Comparison of ENCODE assay signal across 8 cellular contexts in the genomic region with DNA sequence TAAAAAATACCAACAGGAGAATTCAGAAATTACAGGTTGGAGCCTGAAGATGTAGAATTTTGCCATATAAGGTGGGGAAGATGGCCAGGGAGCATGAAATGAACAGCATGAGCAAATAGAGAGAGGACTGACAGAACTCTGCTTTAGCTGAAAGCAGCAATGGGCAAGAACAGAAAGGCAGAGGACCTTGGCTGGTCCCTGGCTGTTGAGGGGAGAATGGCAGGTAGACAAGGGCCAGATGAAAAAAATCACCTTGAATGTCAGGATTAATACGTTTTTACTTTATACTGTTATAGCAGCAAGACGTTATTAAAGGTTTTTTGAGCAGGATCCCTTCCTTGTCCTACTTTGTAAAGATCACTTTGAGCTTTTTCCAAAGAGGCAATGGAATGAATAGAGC. TPM values are rescaled to one million over a fixed set of nuclear protein-coding genes. Genes with fewer than 3 reads are reported as not detected.
DNase-seq lines count a peak whose midpoint lies in the region; ATAC-seq, FAIRE-seq and TF ChIP-seq lines count a peak whose summit lies in the region.

No MANE protein-coding gene starts in this region.

- FAIRE-seq in GM12891 (lab: Jason Lieb, UNC) = peak; percentile 58

- peaks cover 6% of the 10 kb centered on the region for H3K36me3 Mint-ChIP-seq in T-helper 17 cell (ENCODE audit: low read depth)

- H4K20me1 ChIP-seq in hepatocyte (ENCODE audit: insufficient read depth, poor library complexity, severe bottlenecking) = no peaks in the 10 kb centered on the region

- H3K27ac Mint-ChIP-seq in T-helper 17 cell = peak overlapping the region; percentile 99

- POLR2A ChIA-PET in A673 (lab: Charles Lee; ENCODE audit: low non-redundant PET) = no interaction called here

- H3K79me2 ChIP-seq in hepatocyte = peaks cover 38% of the 10 kb centered on the region

- H3K9me3 ChIP-seq in A673 (ENCODE audit: low read depth, low read length, poor library complexity, severe bottlenecking) (no peaks in the 10 kb centered on the region), T-helper 17 cell (ENCODE audit: control insufficient read depth, low read length, poor library complexity, severe bottlenecking) (no peaks in the 10 kb centered on the region), hepatocyte (ENCODE audit: low read depth) (no peaks in the 10 kb centered on the region), subcutaneous abdominal adipose tissue (ENCODE audit: control insufficient read depth in 5 of 5, low read length in 5 of 5) (no peaks in the 10 kb centered on the region)

- intact Hi-C loops in A673 (cut with micrococcal nuclease; ENCODE audit: unreplicated experiment) = no loop called here

- H3K9ac ChIP-seq in subcutaneous abdominal adipose tissue (ENCODE audit: low read length in 5 of 5) = peak overlapping the region in 3 of 5 donors; percentile 89 to 99 (median 94)

- TSS peak; percentile 62 for BruUV-seq in A673 (replicated peaks; lab: Mats Ljungman, UMichigan)

- no peak for TF ChIP-seq POLR2A in GM12891 (IDR thresholded peaks at IDR 0.05; ENCODE audit: low read depth, low read length)

- CTCF ChIA-PET in A673 (lab: Charles Lee) = interaction anchor here (1.7 to 3.0 kb wide), 2 partner anchors 12 to 22 kb away, joined by 5 to 12 read pairs; partner anchors contain the start of gene C6orf89

- no peak for TF ChIP-seq CTCF in A673 (conservative IDR thresholded peaks at IDR 0.05; ENCODE audit: low read depth, low read length)
- peak; percentile 33 for TF ChIP-seq CTCF in hepatocyte (IDR thresholded peaks at IDR 0.05; ENCODE audit: poor library complexity)

- H3K4me3 ChIP-seq in A673 (ENCODE audit: low read depth, low read length, poor library complexity, severe bottlenecking) = peak overlapping the region; percentile 75
- H3K4me3 ChIP-seq in hepatocyte = peak overlapping the region; percentile 37
- peak overlapping the region; percentile 85 to 100 (median 94) for H3K4me3 ChIP-seq in subcutaneous abdominal adipose tissue (ENCODE audit: low read depth in 1 of 5, low read length in 5 of 5)

- peak overlapping the region; percentile 77 for H3K4me2 ChIP-seq in hepatocyte

- peaks cover 30% of the 10 kb centered on the region for H3K4me1 Mint-ChIP-seq in T-helper 17 cell

- peak overlapping the region; percentile 99 for H3K4me3 Mint-ChIP-seq in T-helper 17 cell

- peak overlapping the region; percentile 97 for H3K27ac ChIP-seq in A673 (ENCODE audit: low read depth, low read length, poor library complexity, severe bottlenecking)
- H3K27ac ChIP-seq in hepatocyte = peak overlapping the region; percentile 96
- H3K27ac ChIP-seq in subcutaneous abdominal adipose tissue (ENCODE audit: low read depth, low read length) = no peak overlapping the region

- H3K4me1 ChIP-seq in A673 (ENCODE audit: insufficient read depth, low read length, poor library complexity, severe bottlenecking) (peaks cover 14% of the 10 kb centered on the region), hepatocyte (ENCODE audit: insufficient read depth) (peaks cover 13% of the 10 kb centered on the region), subcutaneous abdominal adipose tissue (ENCODE audit: control insufficient read depth in 5 of 5, insufficient read depth in 5 of 5, low read length in 5 of 5) (peaks cover 0 to 18% (median 16%) of the 10 kb centered on the region in 5 donors)

- H3K9me2 ChIP-seq in hepatocyte (replicated peaks; ENCODE audit: insufficient read depth) = no peaks in the 10 kb centered on the region

- H2AFZ ChIP-seq in hepatocyte = peak overlapping the region; percentile 70

- 21% methylated on average over 2 of the region's 2 CpGs for WGBS in hepatocyte (ENCODE audit: low lambda C conversion rate, missing lambda C conversion rate)

- ATAC-seq in T-helper 17 cell (no peak), GM18498 (IDR thresholded peaks at IDR 0.05; ENCODE audit: unreplicated experiment) (no peak)

- H3K27me3 Mint-ChIP-seq in T-helper 17 cell = peaks cover 13% of the 10 kb centered on the region

- no peaks in the 10 kb centered on the region for H3K27me3 ChIP-seq in A673 (replicated peaks; ENCODE audit: insufficient read depth, low read depth, low read length, poor library complexity)
- no peaks in the 10 kb centered on the region for H3K27me3 ChIP-seq in hepatocyte
- peaks cover 0 to 4% (median 0%) of the 10 kb centered on the region in 5 donors for H3K27me3 ChIP-seq in subcutaneous abdominal adipose tissue (ENCODE audit: control insufficient read depth in 5 of 5, insufficient read depth in 4 of 5, low read length in 5 of 5)

- peaks cover 21% of the 10 kb centered on the region for H3K36me3 ChIP-seq in A673 (ENCODE audit: insufficient read depth, low read length, poor library complexity, severe bottlenecking)
- H3K36me3 ChIP-seq in hepatocyte (replicated peaks; ENCODE audit: insufficient read depth, low read depth) = no peaks in the 10 kb centered on the region
- peaks cover 0 to 9% (median 4%) of the 10 kb centered on the region in 5 donors for H3K36me3 ChIP-seq in subcutaneous abdominal adipose tissue (ENCODE audit: control insufficient read depth in 5 of 5, insufficient read depth in 5 of 5, low read length in 5 of 5)

- no peak for DNase-seq in A673 (ENCODE audit: low spot score)
- no peak for DNase-seq in GM12891 (ENCODE audit: insufficient read length, low spot score)
- no peak for DNase-seq in T-helper 17 cell
- no peak for DNase-seq in hepatocyte (ENCODE audit: low spot score)
- DNase-seq in EL = no peak
- no peak for DNase-seq in activated effector memory CD4-positive, alpha-beta T cell treated with Interleukin-2 at 50 U/mL for 16 hours

TF ChIP-seq in GM12891, 5 proteins besides CTCF, POLR2A, EP300 and RAD21:
- TF ChIP-seq POLR2AphosphoS5 (IDR thresholded peaks at IDR 0.05; ENCODE audit: low read depth, low read length) = no peak
- TF ChIP-seq PAX5 (IDR thresholded peaks at IDR 0.05; ENCODE audit: insufficient read depth, low read length, severe bottlenecking) = no peak
- no peak for TF ChIP-seq SPI1 (IDR thresholded peaks at IDR 0.05; ENCODE audit: low read depth, low read length)
- TF ChIP-seq TAF1 (IDR thresholded peaks at IDR 0.05; ENCODE audit: low read depth, low read length) = no peak
- no peak for TF ChIP-seq POU2F2 (IDR thresholded peaks at IDR 0.05; ENCODE audit: low read depth, low read length)

RNA-seq across cellular contexts. Expression of gene PPIL1, which starts 1.0 kb away (rescaled TPM):
- total RNA-seq in A673 (2021) = 67.7 and 72.0 TPM in 2 replicates
- polyA plus RNA-seq in GM12891 (2012; ENCODE audit: low read depth, missing spikeins) = 37.2 TPM
- total RNA-seq in T-helper 17 cell = 1 to 10 TPM; 3.8 to 4.5 TPM
- total RNA-seq in hepatocyte = 52.3 and 53.0 TPM in 2 replicates
- polyA plus RNA-seq in hepatocyte = 42.6 and 51.7 TPM in 2 replicates

RNA-seq across cellular contexts. Expression of gene C6orf89, which starts 12.1 kb away (rescaled TPM):
- total RNA-seq in A673 (2021) (22.6 and 27.1 TPM in 2 replicates), T-helper 17 cell (10 to 100 TPM; 30.9 to 36.4 TPM), hepatocyte (39.6 and 44.8 TPM in 2 replicates)
- polyA plus RNA-seq in GM12891 (2012; ENCODE audit: low read depth, missing spikeins) = 15.7 TPM
- polyA plus RNA-seq in hepatocyte = 39.2 and 45.2 TPM in 2 replicates

RNA-seq across cellular contexts. Expression of gene CPNE5, which starts 34.4 kb away (rescaled TPM):
- total RNA-seq in A673 (2021) = 0.13 and 0.48 TPM in 2 replicates
- polyA plus RNA-seq in GM12891 (2012; ENCODE audit: low read depth, missing spikeins) = 12.4 TPM
- total RNA-seq in T-helper 17 cell = 10 to 100 TPM in 1 of 2 donors, 1 to 10 TPM in 1; 5.5 to 16.0 TPM
- total RNA-seq in hepatocyte = 0.30 and 1.4 TPM in 2 replicates
- 0.55 and 1.2 TPM in 2 replicates for polyA plus RNA-seq in hepatocyte

Comparison
In these comparisons a context has a peak if more than half of its experiments do, and no peak if none do; other contexts are left out.
1. H3K4me3 ChIP-seq: peak in every context shown above with its lines; median percentile 94 in subcutaneous abdominal adipose tissue; 75 in A673; 37 in hepatocyte.